In the genomic region with DNA sequence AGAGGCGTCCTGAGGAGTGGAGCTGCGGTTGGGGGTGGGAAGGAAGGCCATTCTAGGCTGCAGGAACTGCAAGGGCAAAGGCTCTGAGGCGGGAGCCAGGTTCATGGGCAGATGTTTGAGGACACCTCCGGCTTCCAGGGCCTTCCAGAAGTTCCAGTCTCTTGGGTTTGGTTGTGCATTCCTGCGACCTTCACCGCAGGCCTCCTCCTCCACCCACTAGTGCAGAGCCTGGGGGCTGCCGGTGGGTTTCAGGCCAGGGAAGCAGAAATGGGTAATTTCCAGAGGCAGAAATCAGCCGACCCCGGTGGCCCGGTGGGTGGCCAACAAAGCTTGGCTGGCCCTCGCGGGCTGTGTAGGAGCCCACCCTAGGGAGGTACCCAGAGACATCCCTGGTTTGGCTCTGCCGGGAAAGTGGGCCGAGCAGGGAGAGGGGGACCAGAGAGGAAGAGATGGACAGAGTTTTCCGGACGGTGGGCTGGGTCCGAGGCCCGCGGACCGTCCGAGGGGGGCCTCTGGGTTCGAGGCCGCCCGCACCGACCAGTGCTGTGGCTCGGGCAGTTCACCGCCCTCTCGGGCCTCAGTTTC, we compare ENCODE assay signal across 10 cellular contexts. TPM values are rescaled to one million over a fixed set of nuclear protein-coding genes. Genes with fewer than 3 reads are reported as not detected.
DNase-seq lines count a peak whose midpoint lies in the region; ATAC-seq and TF ChIP-seq lines count a peak whose summit lies in the region.
"Had no signal": no experiment of that assay in that cellular context is flagged by ENCODE, and none has a peak within 500 bp of the region (broad histone marks: within the 10 kb centered on the region; RNA-seq: fewer than 3 reads in every experiment).

No MANE protein-coding gene starts in this region.

- intact Hi-C loops in mammary epithelial cell (cut with micrococcal nuclease) (no loop called here), OCI-LY7 (cut with micrococcal nuclease; ENCODE audit: unreplicated experiment) (no loop called here)

- peak overlapping the region; percentile 52 for H3K4me3 Mint-ChIP-seq in activated T-cell treated with anti-CD3 and anti-CD28 coated beads, Interleukin-2, amount 50 U/mL, for 4 hours
- H3K4me3 Mint-ChIP-seq in nephron progenitor cell, result no peak overlapping the region

- dilution Hi-C loops in mammary epithelial cell (cut with HindIII; ENCODE audit: low sequenced_read_pairs), result no loop called here

- no peaks in the 10 kb centered on the region for H3K27me3 ChIP-seq in mammary epithelial cell (ENCODE audit: insufficient read depth, low read length)
- no peaks in the 10 kb centered on the region for H3K27me3 ChIP-seq in tibial nerve

- no peak for TF ChIP-seq EP300 in tibial nerve (IDR thresholded peaks at IDR 0.05)

- H3K4me2 ChIP-seq in mammary epithelial cell (ENCODE audit: insufficient read depth, low read depth, low read length) (peak overlapping the region; percentile 66), OCI-LY7 (ENCODE audit: low read length) (no peak overlapping the region)

- in situ Hi-C loops in mammary epithelial cell (cut with MboI; ENCODE audit: low sequenced_read_pairs in 2 of 2), result no loop called here

- POLR2A ChIA-PET in OCI-LY7 (lab: Charles Lee), result no interaction called here

- no peak overlapping the region for H3K27ac Mint-ChIP-seq in nephron progenitor cell

- H3K27ac ChIP-seq in mammary epithelial cell (ENCODE audit: insufficient read depth, low read depth, low read length) (no peak overlapping the region), tibial nerve (peak overlapping the region; percentile 75 to 93 (median 92)), OCI-LY7 (ENCODE audit: low read depth, low read length, poor library complexity, severe bottlenecking) (no peak overlapping the region)

- no peak for ATAC-seq in activated T-cell treated with anti-CD3 and anti-CD28 coated beads, Interleukin-2, amount 50 U/mL, for 4 hours

- BruUV-seq in mammary epithelial cell (replicated peaks; lab: Mats Ljungman, UMichigan) (no TSS peak), OCI-LY7 (replicated peaks; lab: Mats Ljungman, UMichigan) (no TSS peak)

- peak overlapping the region in 2 of 3 experiments; percentile 41 to 47 for H3K4me3 ChIP-seq in mammary epithelial cell (replicated peaks in 1 of 3; ENCODE audit: insufficient read depth in 1 of 3, low read depth in 2 of 3, low read length in 3 of 3)
- H3K4me3 ChIP-seq in tibial nerve, result peak overlapping the region; percentile 39 to 83 (median 74)
- H3K4me3 ChIP-seq in OCI-LY7 (ENCODE audit: low read depth, low read length, poor library complexity, severe bottlenecking), result no peak overlapping the region
- H3K4me3 ChIP-seq: HAP-1 had no signal

- no peaks in the 10 kb centered on the region for H3K36me3 Mint-ChIP-seq in activated T-cell treated with anti-CD3 and anti-CD28 coated beads, Interleukin-2, amount 50 U/mL, for 4 hours (ENCODE audit: insufficient read depth)
- H3K36me3 Mint-ChIP-seq in nephron progenitor cell (ENCODE audit: low read depth), result no peaks in the 10 kb centered on the region

- TF ChIP-seq POLR2A in tibial nerve (IDR thresholded peaks at IDR 0.05), result no peak

- H3K9me3 Mint-ChIP-seq in activated T-cell treated with anti-CD3 and anti-CD28 coated beads, Interleukin-2, amount 50 U/mL, for 4 hours, result no peaks in the 10 kb centered on the region
- H3K9me3 Mint-ChIP-seq in nephron progenitor cell, result no peaks in the 10 kb centered on the region

- H3K36me3 ChIP-seq in mammary epithelial cell (ENCODE audit: insufficient read depth, low read length) (no peaks in the 10 kb centered on the region), tibial nerve (peaks cover 0 to 20% (median 0%) of the 10 kb centered on the region in 3 donors), OCI-LY7 (ENCODE audit: insufficient read depth, low read length) (no peaks in the 10 kb centered on the region)
- H3K36me3 ChIP-seq: HAP-1 had no signal

- H3K4me1 ChIP-seq in mammary epithelial cell (ENCODE audit: insufficient read depth, low read length), result peaks cover 22% of the 10 kb centered on the region
- H3K4me1 ChIP-seq in tibial nerve, result peaks cover 0 to 68% (median 37%) of the 10 kb centered on the region in 4 donors
- peaks cover 23% of the 10 kb centered on the region for H3K4me1 ChIP-seq in OCI-LY7 (ENCODE audit: insufficient read depth, low read length, poor library complexity, severe bottlenecking)

- no peaks in the 10 kb centered on the region for H3K27me3 Mint-ChIP-seq in activated T-cell treated with anti-CD3 and anti-CD28 coated beads, Interleukin-2, amount 50 U/mL, for 4 hours (ENCODE audit: low read depth)
- H3K27me3 Mint-ChIP-seq in nephron progenitor cell (ENCODE audit: low read depth, poor library complexity), result peaks cover 4% of the 10 kb centered on the region

- WGBS in mammary epithelial cell (ENCODE audit: low coverage, missing lambda C conversion rate), result 45% methylated on average over 10 of the region's 28 CpGs
- WGBS in tibial nerve, 2 donors, result 40 to 54% methylated on average over 17 to 20 of the region's 28 CpGs

- H3K79me2 ChIP-seq in mammary epithelial cell (ENCODE audit: insufficient read depth, low read length), result peaks cover 3% of the 10 kb centered on the region
- H3K79me2 ChIP-seq in OCI-LY7 (ENCODE audit: insufficient read depth, low read depth, low read length), result no peaks in the 10 kb centered on the region

- H4K20me1 ChIP-seq in mammary epithelial cell (ENCODE audit: insufficient read depth, low read length), result no peaks in the 10 kb centered on the region
- H4K20me1 ChIP-seq in OCI-LY7 (ENCODE audit: insufficient read depth, low read length), result no peaks in the 10 kb centered on the region

- H3K9ac ChIP-seq in mammary epithelial cell (ENCODE audit: insufficient read depth, low read length), result no peak overlapping the region

- no peak for DNase-seq in activated T-cell treated with anti-CD3 and anti-CD28 coated beads, Interleukin-2, amount 50 U/mL, for 4 hours
- no peak for DNase-seq in activated T-cell treated with anti-CD3 and anti-CD28 coated beads, Interleukin-2, amount 50 U/mL, for 1 hour
- DNase-seq in mammary epithelial cell (no peak), mesenteric fat pad (ENCODE audit: low spot score) (peak; percentile 85), tibial nerve (ENCODE audit: low spot score in 2 of 2) (no peak), nephron progenitor cell (no peak), SK-N-DZ (ENCODE audit: low spot score) (no peak), OCI-LY7 (ENCODE audit: low spot score) (no peak)
- DNase-seq: NCI-H1105 treated with DMSO at 0.1 percent for 48 hours had no signal

- H3K4me1 Mint-ChIP-seq in activated T-cell treated with anti-CD3 and anti-CD28 coated beads, Interleukin-2, amount 50 U/mL, for 4 hours (ENCODE audit: low read depth), result peaks cover 34% of the 10 kb centered on the region
- H3K4me1 Mint-ChIP-seq in nephron progenitor cell, result peaks cover 62% of the 10 kb centered on the region

- H3K9me3 ChIP-seq in mammary epithelial cell (replicated peaks; ENCODE audit: insufficient read depth, low read length) (no peaks in the 10 kb centered on the region), tibial nerve (no peaks in the 10 kb centered on the region), OCI-LY7 (ENCODE audit: low read length) (no peaks in the 10 kb centered on the region)
- H3K9me3 ChIP-seq: HAP-1 had no signal

- TF ChIP-seq CTCF in mammary epithelial cell (conservative IDR thresholded peaks at IDR 0.05 in 1 of 2, IDR thresholded peaks at IDR 0.05 in 1 of 2; ENCODE audit: extremely low read depth in 1 of 2, insufficient read depth in 1 of 2, low read depth in 1 of 2, low read length in 2 of 2), result no peak
- TF ChIP-seq CTCF in tibial nerve (IDR thresholded peaks at IDR 0.05), result no peak
- TF ChIP-seq CTCF in nephron progenitor cell (IDR thresholded peaks at IDR 0.05), result no peak
- TF ChIP-seq CTCF in OCI-LY7 (conservative IDR thresholded peaks at IDR 0.05; ENCODE audit: low read length), result no peak

- H2AFZ ChIP-seq in mammary epithelial cell (ENCODE audit: low read depth, low read length) (peak overlapping the region; percentile 83), OCI-LY7 (ENCODE audit: low read length) (no peak overlapping the region)

- CTCF ChIA-PET in mammary epithelial cell (lab: Charles Lee; ENCODE audit: low non-redundant PET), result no interaction called here
- CTCF ChIA-PET in OCI-LY7 (lab: Charles Lee; ENCODE audit: unreplicated experiment), result no interaction called here

- H3K9me2 ChIP-seq in OCI-LY7 (ENCODE audit: insufficient read depth, low read length), result no peaks in the 10 kb centered on the region

RNA-seq across cellular contexts. Expression of a gene that starts 0.4 kb away (rescaled TPM):
- 1 to 10 TPM; 2.0 to 2.3 (median 2.1) TPM for total RNA-seq in activated T-cell treated with anti-CD3 and anti-CD28 coated beads, Interleukin-2, amount 50 U/mL, for 4 hours
- total RNA-seq in mammary epithelial cell (1 to 10 TPM in 1 of 2 donors, under 1 TPM in 1; 0.71 to 4.3 TPM), mesenteric fat pad (11.0 TPM), tibial nerve (10 to 100 TPM; 13.5 to 21.8 (median 16.0) TPM), OCI-LY7 (2022) (0.23 and 0.35 TPM in 2 replicates)
- 1.3 TPM for polyA plus RNA-seq in mammary epithelial cell
- polyA minus RNA-seq in mammary epithelial cell, result 3.8 TPM
- polyA plus RNA-seq in SK-N-DZ (2014; cell fraction: cytosol; rRNA removed), result 0.08 and 0.16 TPM in 2 replicates
- polyA plus RNA-seq in SK-N-DZ (2014; cell fraction: nucleus; rRNA removed), result 0.29 TPM in 1 of 2 replicates, not detected in the other
- total RNA-seq in OCI-LY7 (2014; rRNA removed; shearing (Covaris generic)), result 0.05 TPM in 1 of 2 replicates, not detected in the other

RNA-seq across cellular contexts. Expression of a gene that starts 3.0 kb away (rescaled TPM):
- total RNA-seq in activated T-cell treated with anti-CD3 and anti-CD28 coated beads, Interleukin-2, amount 50 U/mL, for 4 hours, result 10 to 100 TPM; 14.2 to 16.4 (median 14.2) TPM
- total RNA-seq in mammary epithelial cell, result 10 to 100 TPM; 15.8 to 23.5 TPM
- polyA plus RNA-seq in mammary epithelial cell, result 22.1 TPM
- 44.7 TPM for polyA minus RNA-seq in mammary epithelial cell
- total RNA-seq in mesenteric fat pad, result 25.8 TPM
- 10 to 100 TPM; 19.9 to 32.9 (median 30.0) TPM for total RNA-seq in tibial nerve
- 24.8 and 29.4 TPM in 2 replicates for polyA plus RNA-seq in SK-N-DZ (2014; cell fraction: cytosol; rRNA removed)
- 13.0 and 13.5 TPM in 2 replicates for polyA plus RNA-seq in SK-N-DZ (2014; cell fraction: nucleus; rRNA removed)
- total RNA-seq in OCI-LY7 (2014; rRNA removed; shearing (Covaris generic)), result 11.2 and 16.9 TPM in 2 replicates
- total RNA-seq in OCI-LY7 (2022), result 14.4 and 14.9 TPM in 2 replicates

RNA-seq across cellular contexts. Expression of a gene that starts 5.8 kb away (rescaled TPM):
- 10 to 100 TPM; 84.0 to 88.2 (median 86.6) TPM for total RNA-seq in activated T-cell treated with anti-CD3 and anti-CD28 coated beads, Interleukin-2, amount 50 U/mL, for 4 hours
- 10 to 100 TPM in 1 of 2 donors, 1 to 10 TPM in 1; 2.7 to 47.1 TPM for total RNA-seq in mammary epithelial cell
- 35.9 TPM for polyA plus RNA-seq in mammary epithelial cell
- polyA minus RNA-seq in mammary epithelial cell, result 21.2 TPM
- total RNA-seq in mesenteric fat pad, result 69.3 TPM
- 10 to 100 TPM; 14.1 to 61.8 (median 21.5) TPM for total RNA-seq in tibial nerve
- 12.4 and 19.3 TPM in 2 replicates for polyA plus RNA-seq in SK-N-DZ (2014; cell fraction: cytosol; rRNA removed)
- polyA plus RNA-seq in SK-N-DZ (2014; cell fraction: nucleus; rRNA removed), result 6.9 and 14.3 TPM in 2 replicates
- 23.0 and 31.5 TPM in 2 replicates for total RNA-seq in OCI-LY7 (2014; rRNA removed; shearing (Covaris generic))
- 111 and 114 TPM in 2 replicates for total RNA-seq in OCI-LY7 (2022)

RNA-seq across cellular contexts. Expression of a gene that starts 16.9 kb away (rescaled TPM):
- 100 to 1,000 TPM in 2 of 3 donors, 10 to 100 TPM in 1; 96.3 to 129 (median 116) TPM for total RNA-seq in activated T-cell treated with anti-CD3 and anti-CD28 coated beads, Interleukin-2, amount 50 U/mL, for 4 hours
- total RNA-seq in mammary epithelial cell (10 to 100 TPM; 32.2 to 98.7 TPM), mesenteric fat pad (55.8 TPM), tibial nerve (10 to 100 TPM; 28.2 to 54.6 (median 44.9) TPM), OCI-LY7 (2022) (57.6 and 63.8 TPM in 2 replicates)
- polyA plus RNA-seq in mammary epithelial cell, result 57.6 TPM
- 32.3 TPM for polyA minus RNA-seq in mammary epithelial cell
- polyA plus RNA-seq in SK-N-DZ (2014; cell fraction: cytosol; rRNA removed), result 157 and 169 TPM in 2 replicates
- polyA plus RNA-seq in SK-N-DZ (2014; cell fraction: nucleus; rRNA removed), result 115 and 120 TPM in 2 replicates
- 49.8 and 62.4 TPM in 2 replicates for total RNA-seq in OCI-LY7 (2014; rRNA removed; shearing (Covaris generic))

RNA-seq across cellular contexts. Expression of a gene that starts 57.0 kb away (rescaled TPM):
- total RNA-seq in activated T-cell treated with anti-CD3 and anti-CD28 coated beads, Interleukin-2, amount 50 U/mL, for 4 hours, result 1 to 10 TPM; 1.1 to 2.3 (median 1.9) TPM
- 1 to 10 TPM; 1.0 to 2.7 TPM for total RNA-seq in mammary epithelial cell
- polyA plus RNA-seq in mammary epithelial cell, result 0.32 TPM
- not detected for polyA minus RNA-seq in mammary epithelial cell
- total RNA-seq in mesenteric fat pad, result 0.26 TPM
- total RNA-seq in tibial nerve, result 1 to 10 TPM in 1 of 4 donors, under 1 TPM in 3; 0.30 to 1.1 (median 0.61) TPM
- 0.14 and 0.31 TPM in 2 replicates for polyA plus RNA-seq in SK-N-DZ (2014; cell fraction: cytosol; rRNA removed)
- 11.4 and 12.4 TPM in 2 replicates for polyA plus RNA-seq in SK-N-DZ (2014; cell fraction: nucleus; rRNA removed)
- 2.4 and 3.0 TPM in 2 replicates for total RNA-seq in OCI-LY7 (2014; rRNA removed; shearing (Covaris generic))
- 4.1 and 4.5 TPM in 2 replicates for total RNA-seq in OCI-LY7 (2022)

Comparison
In these comparisons a context has a peak if more than half of its experiments do, and no peak if none do; other contexts are left out.
1. H3K27ac ChIP-seq: peak in tibial nerve (4 of 4); none in mammary epithelial cell (single experiment) and OCI-LY7 (single experiment).